ENCODE assay signal across 1 cellular context in the genomic region with DNA sequence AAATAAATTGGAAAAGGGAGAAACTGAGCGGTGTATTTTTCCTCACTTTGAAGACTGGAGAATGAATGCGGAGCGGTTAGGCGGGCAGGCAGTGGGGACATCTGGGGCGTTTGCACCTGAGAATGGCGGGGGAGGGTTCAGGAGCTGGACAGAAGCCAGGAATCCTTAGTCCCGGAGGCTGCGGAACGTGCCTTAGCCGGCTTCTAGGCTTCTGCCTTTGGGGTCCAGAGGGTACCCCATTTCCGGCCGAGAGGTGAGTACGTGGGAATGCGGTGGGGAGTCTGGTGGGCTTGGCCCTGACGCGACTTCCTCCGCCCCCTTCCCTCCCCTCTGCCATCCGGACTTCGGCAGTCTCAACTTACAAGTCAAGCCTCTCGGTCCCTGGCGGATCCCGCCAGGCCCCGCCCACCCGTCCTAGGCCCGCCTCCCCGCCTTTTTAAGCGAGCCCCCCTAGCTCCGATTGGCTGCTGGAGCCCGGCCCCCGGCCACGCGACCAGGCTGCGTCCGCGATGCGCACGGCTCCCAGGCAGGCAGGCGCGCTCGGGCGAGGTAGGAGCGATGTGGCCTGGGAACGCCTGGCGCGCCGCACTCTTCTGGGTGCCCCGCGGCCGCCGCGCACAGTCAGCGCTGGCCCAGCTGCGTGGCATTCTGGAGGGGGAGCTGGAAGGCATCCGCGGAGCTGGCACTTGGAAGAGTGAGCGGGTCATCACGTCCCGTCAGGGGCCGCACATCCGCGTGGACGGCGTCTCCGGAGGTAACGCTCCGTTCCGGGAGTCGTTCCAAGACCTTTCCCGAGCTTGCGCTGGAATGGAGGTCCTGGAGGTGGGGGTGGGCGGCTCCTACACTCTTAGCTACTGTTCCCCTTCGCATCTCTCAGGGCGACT.
TF ChIP-seq lines count a peak whose summit lies in the region.

A gene (plus strand): TSS at position 525 of the 884 bp plus-strand sequence. CDS start 34 bp downstream, at position 559.

TF ChIP-seq in K562, 482 proteins besides CTCF, POLR2A, EP300 and RAD21 (continued from another document and continues in another):
- TF ChIP-seq TSC22D4 (tag; IDR thresholded peaks at IDR 0.05) (no peak), ZNF165 (CRISPR knock-in tag; IDR thresholded peaks at IDR 0.05; ENCODE audit: borderline replicate concordance) (no peak), SREBF2 (CRISPR knock-in tag; IDR thresholded peaks at IDR 0.05) (no peak), RBM39 (optimal IDR thresholded peaks at IDR 0.05; ENCODE audit: low read depth, low read length) (no peak), POLR2H (tag; IDR thresholded peaks at IDR 0.05; ENCODE audit: low read depth) (0 out of 2 replicates have a peak, but pooled peaks have one; percentile 18), NCOR1 (IDR thresholded peaks at IDR 0.05) (no peak), BRCA1 (IDR thresholded peaks at IDR 0.05) (no peak), BRCA1 (CRISPR knock-in tag; IDR thresholded peaks at IDR 0.05) (no peak), XRCC5 (IDR thresholded peaks at IDR 0.05; ENCODE audit: low read depth, low read length) (no peak; the same call in 1 of the 2 replicates), NCOA2 (IDR thresholded peaks at IDR 0.05; ENCODE audit: partially characterized antibody in 2 of 2) (no peak), BHLHE40 (IDR thresholded peaks at IDR 0.05; ENCODE audit: low read length) (peak; percentile 59; the same call in 1 of the 2 replicates), SMARCA4 (IDR thresholded peaks at IDR 0.05) (peak; percentile 39; the same call in 1 of the 2 replicates), TCFL5 (CRISPR knock-in tag; conservative IDR thresholded peaks at IDR 0.05) (no peak), YBX1 (IDR thresholded peaks at IDR 0.05) (no peak), NFXL1 (CRISPR knock-in tag; IDR thresholded peaks at IDR 0.05) (no peak), CTBP1 (IDR thresholded peaks at IDR 0.05; ENCODE audit: borderline replicate concordance) (peak; percentile 54; the same call in 1 of the 2 replicates), BRD9 (IDR thresholded peaks at IDR 0.05; ENCODE audit: low read depth, partially characterized antibody) (peak; percentile 53), NUFIP1 (IDR thresholded peaks at IDR 0.05; ENCODE audit: partially characterized antibody) (no peak), NCOA1 (IDR thresholded peaks at IDR 0.05; ENCODE audit: low read depth) (no peak), POLR2AphosphoS2 (IDR thresholded peaks at IDR 0.05; ENCODE audit: low read length) (no peak), TBL1XR1 (IDR thresholded peaks at IDR 0.05; ENCODE audit: low read length in 2 of 2) (no peak), POLR2G (IDR thresholded peaks at IDR 0.05; ENCODE audit: low read depth, low read length) (peak; percentile 91), IFI16 (CRISPR knock-in tag; IDR thresholded peaks at IDR 0.05) (no peak), BDP1 (IDR thresholded peaks at IDR 0.05; ENCODE audit: insufficient read depth, insufficient read length) (no peak), ZNF212 (CRISPR knock-in tag; IDR thresholded peaks at IDR 0.05) (no peak), ZNF24 (IDR thresholded peaks at IDR 0.05) (no peak), CAMTA2 (CRISPR knock-in tag; conservative IDR thresholded peaks at IDR 0.05) (no peak), TCF3 (CRISPR knock-in tag; IDR thresholded peaks at IDR 0.05) (no peak), GABPB1 (CRISPR knock-in tag; IDR thresholded peaks at IDR 0.05) (peak; percentile 35; the same call in 1 of the 2 replicates), SUPT5H (IDR thresholded peaks at IDR 0.05) (peak; percentile 74), PTRF (tag; IDR thresholded peaks at IDR 0.05) (no peak), KLF10 (CRISPR knock-in tag; IDR thresholded peaks at IDR 0.05) (no peak), ZNF263 (CRISPR knock-in tag; IDR thresholded peaks at IDR 0.05; ENCODE audit: borderline replicate concordance) (no peak), POLR3A (IDR thresholded peaks at IDR 0.05; ENCODE audit: borderline replicate concordance, extremely low read depth, insufficient read depth, insufficient read length) (no peak)
- TF ChIP-seq, protein P1, sequence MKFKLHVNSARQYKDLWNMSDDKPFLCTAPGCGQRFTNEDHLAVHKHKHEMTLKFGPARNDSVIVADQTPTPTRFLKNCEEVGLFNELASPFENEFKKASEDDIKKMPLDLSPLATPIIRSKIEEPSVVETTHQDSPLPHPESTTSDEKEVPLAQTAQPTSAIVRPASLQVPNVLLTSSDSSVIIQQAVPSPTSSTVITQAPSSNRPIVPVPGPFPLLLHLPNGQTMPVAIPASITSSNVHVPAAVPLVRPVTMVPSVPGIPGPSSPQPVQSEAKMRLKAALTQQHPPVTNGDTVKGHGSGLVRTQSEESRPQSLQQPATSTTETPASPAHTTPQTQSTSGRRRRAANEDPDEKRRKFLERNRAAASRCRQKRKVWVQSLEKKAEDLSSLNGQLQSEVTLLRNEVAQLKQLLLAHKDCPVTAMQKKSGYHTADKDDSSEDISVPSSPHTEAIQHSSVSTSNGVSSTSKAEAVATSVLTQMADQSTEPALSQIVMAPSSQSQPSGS (CRISPR knock-in tag; IDR thresholded peaks at IDR 0.05), result no peak
- TF ChIP-seq, protein P2, sequence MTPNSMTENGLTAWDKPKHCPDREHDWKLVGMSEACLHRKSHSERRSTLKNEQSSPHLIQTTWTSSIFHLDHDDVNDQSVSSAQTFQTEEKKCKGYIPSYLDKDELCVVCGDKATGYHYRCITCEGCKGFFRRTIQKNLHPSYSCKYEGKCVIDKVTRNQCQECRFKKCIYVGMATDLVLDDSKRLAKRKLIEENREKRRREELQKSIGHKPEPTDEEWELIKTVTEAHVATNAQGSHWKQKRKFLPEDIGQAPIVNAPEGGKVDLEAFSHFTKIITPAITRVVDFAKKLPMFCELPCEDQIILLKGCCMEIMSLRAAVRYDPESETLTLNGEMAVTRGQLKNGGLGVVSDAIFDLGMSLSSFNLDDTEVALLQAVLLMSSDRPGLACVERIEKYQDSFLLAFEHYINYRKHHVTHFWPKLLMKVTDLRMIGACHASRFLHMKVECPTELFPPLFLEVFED (CRISPR knock-in tag; conservative IDR thresholded peaks at IDR 0.05), result no peak
- TF ChIP-seq, protein P3, sequence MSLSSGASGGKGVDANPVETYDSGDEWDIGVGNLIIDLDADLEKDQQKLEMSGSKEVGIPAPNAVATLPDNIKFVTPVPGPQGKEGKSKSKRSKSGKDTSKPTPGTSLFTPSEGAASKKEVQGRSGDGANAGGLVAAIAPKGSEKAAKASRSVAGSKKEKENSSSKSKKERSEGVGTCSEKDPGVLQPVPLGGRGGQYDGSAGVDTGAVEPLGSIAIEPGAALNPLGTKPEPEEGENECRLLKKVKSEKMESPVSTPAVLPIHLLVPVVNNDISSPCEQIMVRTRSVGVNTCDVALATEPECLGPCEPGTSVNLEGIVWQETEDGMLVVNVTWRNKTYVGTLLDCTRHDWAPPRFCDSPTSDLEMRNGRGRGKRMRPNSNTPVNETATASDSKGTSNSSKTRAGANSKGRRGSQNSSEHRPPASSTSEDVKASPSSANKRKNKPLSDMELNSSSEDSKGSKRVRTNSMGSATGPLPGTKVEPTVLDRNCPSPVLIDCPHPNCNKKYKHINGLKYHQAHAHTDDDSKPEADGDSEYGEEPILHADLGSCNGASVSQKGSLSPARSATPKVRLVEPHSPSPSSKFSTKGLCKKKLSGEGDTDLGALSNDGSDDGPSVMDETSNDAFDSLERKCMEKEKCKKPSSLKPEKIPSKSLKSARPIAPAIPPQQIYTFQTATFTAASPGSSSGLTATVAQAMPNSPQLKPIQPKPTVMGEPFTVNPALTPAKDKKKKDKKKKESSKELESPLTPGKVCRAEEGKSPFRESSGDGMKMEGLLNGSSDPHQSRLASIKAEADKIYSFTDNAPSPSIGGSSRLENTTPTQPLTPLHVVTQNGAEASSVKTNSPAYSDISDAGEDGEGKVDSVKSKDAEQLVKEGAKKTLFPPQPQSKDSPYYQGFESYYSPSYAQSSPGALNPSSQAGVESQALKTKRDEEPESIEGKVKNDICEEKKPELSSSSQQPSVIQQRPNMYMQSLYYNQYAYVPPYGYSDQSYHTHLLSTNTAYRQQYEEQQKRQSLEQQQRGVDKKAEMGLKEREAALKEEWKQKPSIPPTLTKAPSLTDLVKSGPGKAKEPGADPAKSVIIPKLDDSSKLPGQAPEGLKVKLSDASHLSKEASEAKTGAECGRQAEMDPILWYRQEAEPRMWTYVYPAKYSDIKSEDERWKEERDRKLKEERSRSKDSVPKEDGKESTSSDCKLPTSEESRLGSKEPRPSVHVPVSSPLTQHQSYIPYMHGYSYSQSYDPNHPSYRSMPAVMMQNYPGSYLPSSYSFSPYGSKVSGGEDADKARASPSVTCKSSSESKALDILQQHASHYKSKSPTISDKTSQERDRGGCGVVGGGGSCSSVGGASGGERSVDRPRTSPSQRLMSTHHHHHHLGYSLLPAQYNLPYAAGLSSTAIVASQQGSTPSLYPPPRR (CRISPR knock-in tag; IDR thresholded peaks at IDR 0.05; ENCODE audit: borderline replicate concordance), result no peak
- TF ChIP-seq, protein P4, sequence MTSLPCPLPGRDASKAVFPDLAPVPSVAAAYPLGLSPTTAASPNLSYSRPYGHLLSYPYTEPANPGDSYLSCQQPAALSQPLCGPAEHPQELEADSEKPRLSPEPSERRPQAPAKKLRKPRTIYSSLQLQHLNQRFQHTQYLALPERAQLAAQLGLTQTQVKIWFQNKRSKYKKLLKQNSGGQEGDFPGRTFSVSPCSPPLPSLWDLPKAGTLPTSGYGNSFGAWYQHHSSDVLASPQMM (CRISPR knock-in tag; IDR thresholded peaks at IDR 0.05), result no peak
- TF ChIP-seq, protein P5, sequence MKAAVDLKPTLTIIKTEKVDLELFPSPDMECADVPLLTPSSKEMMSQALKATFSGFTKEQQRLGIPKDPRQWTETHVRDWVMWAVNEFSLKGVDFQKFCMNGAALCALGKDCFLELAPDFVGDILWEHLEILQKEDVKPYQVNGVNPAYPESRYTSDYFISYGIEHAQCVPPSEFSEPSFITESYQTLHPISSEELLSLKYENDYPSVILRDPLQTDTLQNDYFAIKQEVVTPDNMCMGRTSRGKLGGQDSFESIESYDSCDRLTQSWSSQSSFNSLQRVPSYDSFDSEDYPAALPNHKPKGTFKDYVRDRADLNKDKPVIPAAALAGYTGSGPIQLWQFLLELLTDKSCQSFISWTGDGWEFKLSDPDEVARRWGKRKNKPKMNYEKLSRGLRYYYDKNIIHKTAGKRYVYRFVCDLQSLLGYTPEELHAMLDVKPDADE (conservative IDR thresholded peaks at IDR 0.05; ENCODE audit: control insufficient read depth, low read depth, low read length), result no peak
- TF ChIP-seq, protein P6, sequence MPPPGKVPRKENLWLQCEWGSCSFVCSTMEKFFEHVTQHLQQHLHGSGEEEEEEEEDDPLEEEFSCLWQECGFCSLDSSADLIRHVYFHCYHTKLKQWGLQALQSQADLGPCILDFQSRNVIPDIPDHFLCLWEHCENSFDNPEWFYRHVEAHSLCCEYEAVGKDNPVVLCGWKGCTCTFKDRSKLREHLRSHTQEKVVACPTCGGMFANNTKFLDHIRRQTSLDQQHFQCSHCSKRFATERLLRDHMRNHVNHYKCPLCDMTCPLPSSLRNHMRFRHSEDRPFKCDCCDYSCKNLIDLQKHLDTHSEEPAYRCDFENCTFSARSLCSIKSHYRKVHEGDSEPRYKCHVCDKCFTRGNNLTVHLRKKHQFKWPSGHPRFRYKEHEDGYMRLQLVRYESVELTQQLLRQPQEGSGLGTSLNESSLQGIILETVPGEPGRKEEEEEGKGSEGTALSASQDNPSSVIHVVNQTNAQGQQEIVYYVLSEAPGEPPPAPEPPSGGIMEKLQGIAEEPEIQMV (tag; conservative IDR thresholded peaks at IDR 0.05; ENCODE audit: low read depth), result no peak
- TF ChIP-seq, protein P7, sequence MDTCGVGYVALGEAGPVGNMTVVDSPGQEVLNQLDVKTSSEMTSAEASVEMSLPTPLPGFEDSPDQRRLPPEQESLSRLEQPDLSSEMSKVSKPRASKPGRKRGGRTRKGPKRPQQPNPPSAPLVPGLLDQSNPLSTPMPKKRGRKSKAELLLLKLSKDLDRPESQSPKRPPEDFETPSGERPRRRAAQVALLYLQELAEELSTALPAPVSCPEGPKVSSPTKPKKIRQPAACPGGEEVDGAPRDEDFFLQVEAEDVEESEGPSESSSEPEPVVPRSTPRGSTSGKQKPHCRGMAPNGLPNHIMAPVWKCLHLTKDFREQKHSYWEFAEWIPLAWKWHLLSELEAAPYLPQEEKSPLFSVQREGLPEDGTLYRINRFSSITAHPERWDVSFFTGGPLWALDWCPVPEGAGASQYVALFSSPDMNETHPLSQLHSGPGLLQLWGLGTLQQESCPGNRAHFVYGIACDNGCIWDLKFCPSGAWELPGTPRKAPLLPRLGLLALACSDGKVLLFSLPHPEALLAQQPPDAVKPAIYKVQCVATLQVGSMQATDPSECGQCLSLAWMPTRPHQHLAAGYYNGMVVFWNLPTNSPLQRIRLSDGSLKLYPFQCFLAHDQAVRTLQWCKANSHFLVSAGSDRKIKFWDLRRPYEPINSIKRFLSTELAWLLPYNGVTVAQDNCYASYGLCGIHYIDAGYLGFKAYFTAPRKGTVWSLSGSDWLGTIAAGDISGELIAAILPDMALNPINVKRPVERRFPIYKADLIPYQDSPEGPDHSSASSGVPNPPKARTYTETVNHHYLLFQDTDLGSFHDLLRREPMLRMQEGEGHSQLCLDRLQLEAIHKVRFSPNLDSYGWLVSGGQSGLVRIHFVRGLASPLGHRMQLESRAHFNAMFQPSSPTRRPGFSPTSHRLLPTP (IDR thresholded peaks at IDR 0.05; ENCODE audit: borderline replicate concordance, extremely low read depth, insufficient read length), result no peak
- TF ChIP-seq, protein P8, sequence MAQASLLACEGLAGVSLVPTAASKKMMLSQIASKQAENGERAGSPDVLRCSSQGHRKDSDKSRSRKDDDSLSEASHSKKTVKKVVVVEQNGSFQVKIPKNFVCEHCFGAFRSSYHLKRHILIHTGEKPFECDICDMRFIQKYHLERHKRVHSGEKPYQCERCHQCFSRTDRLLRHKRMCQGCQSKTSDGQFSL (CRISPR knock-in tag; IDR thresholded peaks at IDR 0.05), result no peak; the same call in 1 of the 2 replicates
- TF ChIP-seq, protein P8 (tag; IDR thresholded peaks at IDR 0.05), result peak in 1 of 2 experiments; percentile 17; a peak in 1 of 4 replicates
